ENCODE assay signal across 11 cellular contexts in the genomic region with DNA sequence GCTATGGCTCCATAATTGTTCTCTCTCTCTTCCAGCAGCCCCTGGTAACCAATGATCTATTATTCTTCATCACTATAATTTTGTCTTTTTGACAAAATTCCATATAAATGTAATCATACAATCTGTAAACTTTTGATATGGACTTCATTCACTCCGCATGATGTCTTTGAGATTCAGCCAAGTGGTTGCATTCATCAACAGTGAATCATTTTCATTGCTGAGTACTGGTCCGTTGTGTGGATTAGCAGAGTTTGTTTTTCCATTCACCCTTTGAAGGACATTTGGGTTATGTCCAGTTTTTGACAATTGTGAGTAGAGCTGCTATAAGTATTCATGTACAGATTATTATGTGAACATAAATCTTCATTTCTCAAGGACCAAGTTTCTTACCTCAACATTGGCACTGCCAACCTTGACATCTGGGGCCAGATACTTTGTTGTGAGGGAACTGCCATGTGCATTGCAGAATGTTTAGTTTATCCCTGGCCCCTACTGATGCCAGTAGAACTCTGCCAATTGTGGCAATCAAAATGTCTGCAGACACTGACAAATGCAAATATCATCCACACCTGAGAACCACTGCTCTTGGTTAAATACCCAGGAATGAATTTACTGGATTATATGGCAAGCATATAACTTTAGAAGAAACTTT. TPM values are rescaled to one million over a fixed set of nuclear protein-coding genes. Genes with fewer than 3 reads are reported as not detected.
DNase-seq lines count a peak whose midpoint lies in the region; ATAC-seq and TF ChIP-seq lines count a peak whose summit lies in the region.
"Had no signal": no experiment of that assay in that cellular context is flagged by ENCODE, and none has a peak within 500 bp of the region (broad histone marks: within the 10 kb centered on the region; RNA-seq: fewer than 3 reads in every experiment).

No MANE protein-coding gene starts in this region.

- H3K27ac ChIP-seq in OCI-LY7 (ENCODE audit: low read depth, low read length, poor library complexity, severe bottlenecking) = peak overlapping the region; percentile 2

- no peak for ATAC-seq in HG02870 (IDR thresholded peaks at IDR 0.05; ENCODE audit: unreplicated experiment)
- ATAC-seq in mucosa of descending colon = no peak
- no peak for ATAC-seq in GM19455 (IDR thresholded peaks at IDR 0.05; ENCODE audit: unreplicated experiment)
- ATAC-seq in HG03159 (IDR thresholded peaks at IDR 0.05; ENCODE audit: unreplicated experiment) = no peak

- BruUV-seq in OCI-LY7 (replicated peaks; lab: Mats Ljungman, UMichigan) = no TSS peak

- no peaks in the 10 kb centered on the region for H3K9me2 ChIP-seq in OCI-LY7 (ENCODE audit: insufficient read depth, low read length)

- H3K36me3 ChIP-seq in OCI-LY7 (ENCODE audit: insufficient read depth, low read length) = no peaks in the 10 kb centered on the region; the same call in 1 of the 2 replicates
- no peaks in the 10 kb centered on the region for H3K36me3 ChIP-seq in mucosa of descending colon (ENCODE audit: low read depth)
- H3K36me3 ChIP-seq: transverse colon had no signal

- peaks cover 33% of the 10 kb centered on the region for H3K9me3 ChIP-seq in OCI-LY7 (ENCODE audit: low read length)
- H3K9me3 ChIP-seq in mucosa of descending colon = no peaks in the 10 kb centered on the region

- TF ChIP-seq CTCF in OCI-LY7 (conservative IDR thresholded peaks at IDR 0.05; ENCODE audit: low read length) (no peak), epithelial cell of proximal tubule (conservative IDR thresholded peaks at IDR 0.05; ENCODE audit: low read depth, low read length) (no peak), mucosa of descending colon (IDR thresholded peaks at IDR 0.05) (no peak)

- peaks cover 21% of the 10 kb centered on the region for H3K4me1 ChIP-seq in OCI-LY7 (ENCODE audit: insufficient read depth, low read length, poor library complexity, severe bottlenecking)
- H3K4me1 ChIP-seq in mucosa of descending colon (ENCODE audit: low read depth) = no peaks in the 10 kb centered on the region

- DNase-seq in Daoy (ENCODE audit: low read depth) (peak; percentile 77), OCI-LY7 (ENCODE audit: low spot score) (no peak), epithelial cell of proximal tubule (ENCODE audit: low read depth) (peak; percentile 89), pulmonary artery endothelial cell (ENCODE audit: low read depth, low spot score) (peak; percentile 94), mucosa of descending colon (no peak)
- DNase-seq: cortex of kidney, NCI-H1048, transverse colon had no signal

- POLR2A ChIA-PET in OCI-LY7 (lab: Charles Lee) = interaction anchor here (0.5 to 2.4 kb wide), 4 partner anchors 13 to 430 kb away, joined by 3 to 9 read pairs (median 4); no protein-coding TSS in a partner anchor

- H3K4me3 ChIP-seq in OCI-LY7 (ENCODE audit: low read depth, low read length, poor library complexity, severe bottlenecking) = no peak overlapping the region
- H3K4me3 ChIP-seq in epithelial cell of proximal tubule (ENCODE audit: low read depth, low read length) = peak overlapping the region; percentile 8
- no peak overlapping the region for H3K4me3 ChIP-seq in mucosa of descending colon
- H3K4me3 ChIP-seq: transverse colon had no signal

- no peaks in the 10 kb centered on the region for H3K79me2 ChIP-seq in OCI-LY7 (ENCODE audit: insufficient read depth, low read depth, low read length)

- CTCF ChIA-PET in OCI-LY7 (lab: Charles Lee; ENCODE audit: unreplicated experiment) = no interaction called here

- no peaks in the 10 kb centered on the region for H4K20me1 ChIP-seq in OCI-LY7 (ENCODE audit: insufficient read depth, low read length)

- intact Hi-C loops in OCI-LY7 (cut with micrococcal nuclease; ENCODE audit: unreplicated experiment) = no loop called here
- intact Hi-C loops in mucosa of descending colon (cut with DNase I, micrococcal nuclease) = no loop called here

- H3K4me2 ChIP-seq in OCI-LY7 (ENCODE audit: low read length) = 0 out of 2 replicates have a peak overlapping the region, but pooled peaks have one; percentile 56

- peak overlapping the region; percentile 82 for H2AFZ ChIP-seq in OCI-LY7 (ENCODE audit: low read length)

RNA-seq across cellular contexts. Expression of a gene that starts 48.4 kb away (rescaled TPM):
- total RNA-seq in Daoy (2014; rRNA removed; shearing (Covaris generic)) = 2.4 and 4.8 TPM in 2 replicates
- total RNA-seq in OCI-LY7 (2014; rRNA removed; shearing (Covaris generic)) = 10.9 and 16.0 TPM in 2 replicates
- total RNA-seq in OCI-LY7 (2022) (20.3 and 21.2 TPM in 2 replicates), epithelial cell of proximal tubule (3.5 and 4.1 TPM in 2 replicates), pulmonary artery endothelial cell (8.0 and 9.2 TPM in 2 replicates), mucosa of descending colon (10 to 100 TPM; 40.9 to 44.4 (median 43.7) TPM)

Comparison
In these comparisons a context has a peak if more than half of its experiments do, and no peak if none do; other contexts are left out.
1. DNase-seq: peak in Daoy (single experiment), epithelial cell of proximal tubule (single experiment) and pulmonary artery endothelial cell (single experiment); none in OCI-LY7 (single experiment) and mucosa of descending colon (0 of 3).